10 cellular contexts compared by ENCODE assay signal in genomic region chr18:75923169-75923568, GRCh38.
DNase-seq lines count a peak whose midpoint lies in the region; ATAC-seq and TF ChIP-seq lines count a peak whose summit lies in the region.
"Had no signal": no experiment of that assay in that cellular context is flagged by ENCODE, and none has a peak within 500 bp of the region (broad histone marks: within the 10 kb centered on the region; RNA-seq: fewer than 3 reads in every experiment).

No MANE protein-coding gene starts in this region.

- no peaks in the 10 kb centered on the region for H3K27me3 ChIP-seq in tibial artery

- no peaks in the 10 kb centered on the region for H3K9me3 ChIP-seq in tibial artery

- no peak overlapping the region for H3K27ac ChIP-seq in tibial artery
- H3K27ac ChIP-seq: KMS-11 had no signal

- H3K36me3 ChIP-seq in tibial artery: no peaks in the 10 kb centered on the region

- H3K4me3 Mint-ChIP-seq in activated T-helper 17 cell treated with anti-CD3 and anti-CD28 coated beads, Interleukin-2, amount 50 U/mL, for 72 hours: no peak overlapping the region
- H3K4me3 Mint-ChIP-seq: activated naive CD8-positive, alpha-beta T cell treated with anti-CD3 and anti-CD28 coated beads, Interleukin-2, amount 10 ng/mL, durations not matched to agents 7 days and 5 days had no signal

- no peak for TF ChIP-seq CTCF in LNCaP clone FGC (IDR thresholded peaks at IDR 0.05; ENCODE audit: control insufficient read depth, extremely low read depth, insufficient read depth)
- TF ChIP-seq CTCF in tibial artery (IDR thresholded peaks at IDR 0.05): no peak

- peaks cover 4% of the 10 kb centered on the region for H3K27me3 Mint-ChIP-seq in activated T-helper 17 cell treated with anti-CD3 and anti-CD28 coated beads, Interleukin-2, amount 50 U/mL, for 72 hours
- H3K27me3 Mint-ChIP-seq: activated naive CD8-positive, alpha-beta T cell treated with anti-CD3 and anti-CD28 coated beads, Interleukin-2, amount 10 ng/mL, durations not matched to agents 7 days and 5 days had no signal

- DNase-seq in LNCaP clone FGC (ENCODE audit: low read depth): peak; percentile 63
- DNase-seq in cerebellar cortex (ENCODE audit: low spot score): peak; percentile 73
- peak; percentile 29 for DNase-seq in kidney glomerular epithelial cell (lab: John Stamatoyannopoulos, UW)
- DNase-seq in tibial artery: peak; percentile 67 to 82
- DNase-seq in OCI-M1 (lab: John Stamatoyannopoulos, UW): no peak
- DNase-seq: activated naive CD8-positive, alpha-beta T cell treated with anti-CD3 and anti-CD28 coated beads, Interleukin-2, amount 10 ng/mL, durations not matched to agents 7 days and 5 days had no signal

- H3K4me1 Mint-ChIP-seq in activated T-helper 17 cell treated with anti-CD3 and anti-CD28 coated beads, Interleukin-2, amount 50 U/mL, for 72 hours: no peaks in the 10 kb centered on the region
- H3K4me1 Mint-ChIP-seq: activated naive CD8-positive, alpha-beta T cell treated with anti-CD3 and anti-CD28 coated beads, Interleukin-2, amount 10 ng/mL, durations not matched to agents 7 days and 5 days had no signal

- no peaks in the 10 kb centered on the region for H3K9me3 Mint-ChIP-seq in activated T-helper 17 cell treated with anti-CD3 and anti-CD28 coated beads, Interleukin-2, amount 50 U/mL, for 72 hours
- H3K9me3 Mint-ChIP-seq: activated naive CD8-positive, alpha-beta T cell treated with anti-CD3 and anti-CD28 coated beads, Interleukin-2, amount 10 ng/mL, durations not matched to agents 7 days and 5 days had no signal

- H3K4me1 ChIP-seq in tibial artery: peaks cover 0 to 14% (median 6%) of the 10 kb centered on the region in 4 donors

- H3K36me3 Mint-ChIP-seq in activated T-helper 17 cell treated with anti-CD3 and anti-CD28 coated beads, Interleukin-2, amount 50 U/mL, for 72 hours (ENCODE audit: low read depth): no peaks in the 10 kb centered on the region
- H3K36me3 Mint-ChIP-seq: activated naive CD8-positive, alpha-beta T cell treated with anti-CD3 and anti-CD28 coated beads, Interleukin-2, amount 10 ng/mL, durations not matched to agents 7 days and 5 days had no signal

- intact Hi-C loops in tibial artery (cut with DNase I; ENCODE audit: low total_unique reads): no loop called here

- H3K27ac Mint-ChIP-seq in activated T-helper 17 cell treated with anti-CD3 and anti-CD28 coated beads, Interleukin-2, amount 50 U/mL, for 72 hours: no peak overlapping the region
- H3K27ac Mint-ChIP-seq: activated naive CD8-positive, alpha-beta T cell treated with anti-CD3 and anti-CD28 coated beads, Interleukin-2, amount 10 ng/mL, durations not matched to agents 7 days and 5 days had no signal

- H3K4me3 ChIP-seq in LNCaP clone FGC (ENCODE audit: low read depth, low read length): no peak overlapping the region
- no peak overlapping the region for H3K4me3 ChIP-seq in tibial artery

- no peak for ATAC-seq in HG02870 (IDR thresholded peaks at IDR 0.05; ENCODE audit: unreplicated experiment)
- ATAC-seq in activated T-helper 17 cell treated with anti-CD3 and anti-CD28 coated beads, Interleukin-2, amount 50 U/mL, for 72 hours (replicated peaks): no peak
- no peak for ATAC-seq in GM18511 (IDR thresholded peaks at IDR 0.05; ENCODE audit: unreplicated experiment)
